In the genomic region with DNA sequence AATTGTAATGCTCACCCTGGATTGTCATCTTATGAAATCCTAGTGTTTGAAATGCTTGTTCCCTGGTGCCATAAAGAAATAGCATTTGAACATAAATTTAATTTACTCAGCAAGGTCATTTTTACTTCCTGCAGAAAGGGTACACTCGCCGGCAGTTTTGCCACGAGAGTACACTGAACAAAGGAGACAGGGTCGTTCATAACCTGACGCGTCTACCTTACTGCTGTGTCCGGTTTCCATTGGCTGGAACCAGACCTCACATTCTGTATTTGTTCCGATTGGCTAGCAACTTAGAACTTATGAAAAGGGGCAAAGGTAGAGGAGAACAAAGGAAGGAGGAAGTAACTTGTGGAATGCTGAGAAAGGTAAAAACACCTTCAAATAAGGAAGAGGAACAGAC, we compare ENCODE assay signal across 11 cellular contexts. TPM values are rescaled to one million over a fixed set of nuclear protein-coding genes. Genes with fewer than 3 reads are reported as not detected.
"Had no signal": no experiment of that assay in that cellular context is flagged by ENCODE, and none has a peak within 500 bp of the region (broad histone marks: within the 10 kb centered on the region; RNA-seq: fewer than 3 reads in every experiment).

No MANE protein-coding gene starts in this region.

RNA-seq across cellular contexts. Expression of gene RNF212B, which starts 23.1 kb away (rescaled TPM):
- total RNA-seq: activated CD4-positive, alpha-beta T cell treated with anti-CD3 and anti-CD28 coated beads, Interleukin-2, amount 10 ng/mL, durations not matched to agents 24 days and 14 days; activated CD8-positive, alpha-beta memory T cell treated with anti-CD3 and anti-CD28 coated beads for 36 hours; activated CD8-positive, alpha-beta T cell treated with anti-CD3 and anti-CD28 coated beads for 36 hours; activated naive CD8-positive, alpha-beta T cell treated with anti-CD3 and anti-CD28 coated beads for 36 hours; activated T-cell treated with anti-CD3 and anti-CD28 coated beads, Interleukin-2, amount 50 U/mL, for 72 hours; activated T-helper 17 cell treated with anti-CD3 and anti-CD28 coated beads, Interleukin-2, amount 50 U/mL, for 72 hours; aorta; PC-3; Peyer's patch; SJSA1 had no signal
- polyA plus RNA-seq: aorta, SK-N-SH had no signal
